In the genomic region with DNA sequence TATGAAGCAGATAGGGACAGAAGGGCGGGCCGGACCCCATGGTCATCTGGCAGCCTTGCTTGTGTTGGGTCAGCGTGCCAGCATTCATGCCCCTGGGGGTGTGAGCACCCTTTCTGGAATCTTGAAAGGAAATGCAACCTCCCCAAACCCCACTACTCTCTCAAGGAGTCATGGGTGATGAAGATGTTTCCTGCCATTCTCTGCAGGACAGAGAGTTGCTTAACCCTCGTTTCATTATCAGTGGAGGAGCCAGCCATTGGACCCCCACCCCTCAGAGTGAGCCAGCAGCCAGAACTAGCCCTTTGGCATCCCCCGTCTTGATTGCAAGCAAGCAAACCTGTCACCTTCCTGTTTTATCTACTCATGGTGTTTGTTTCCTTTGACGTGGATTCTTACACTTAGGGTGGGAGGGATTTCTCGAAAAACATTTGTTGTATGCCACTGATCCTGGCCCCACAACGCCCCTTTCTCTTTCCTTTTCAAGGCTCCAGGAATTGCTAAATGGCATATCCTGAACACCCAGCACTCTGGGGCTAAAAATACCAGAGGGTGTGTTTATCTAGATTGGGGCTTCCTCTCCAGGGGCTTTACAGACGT, we compare ENCODE assay signal across 10 cellular contexts.
A peak's percentile ranks its signal among the peaks of the same experiment; 100 is the strongest.
DNase-seq lines count a peak whose midpoint lies in the region; ATAC-seq and TF ChIP-seq lines count a peak whose summit lies in the region.
"Had no signal": no experiment of that assay in that cellular context is flagged by ENCODE, and none has a peak within 500 bp of the region (broad histone marks: within the 10 kb centered on the region; RNA-seq: fewer than 3 reads in every experiment).

No MANE protein-coding gene starts in this region.

- no peaks in the 10 kb centered on the region for H3K4me1 ChIP-seq in gastroesophageal sphincter
- peaks cover 0 to 3% (median 2%) of the 10 kb centered on the region in 3 donors for H3K4me1 ChIP-seq in skeletal muscle tissue (ENCODE audit: control insufficient read depth in 3 of 3, insufficient read depth in 3 of 3, low read length in 3 of 3)

- POLR2A ChIA-PET in activated CD4-positive, alpha-beta memory T cell treated with anti-CD3 and anti-CD28 coated beads, Interleukin-2, amount 10 ng/mL, durations not matched to agents 7 days and 5 days (lab: Charles Lee) = interaction anchor here (1.5 to 10.8 kb wide), 5 partner anchors 17 to 129 kb away, joined by 3 to 146 read pairs (median 15); no protein-coding TSS in a partner anchor

- H3K9me3 ChIP-seq in gastroesophageal sphincter (no peaks in the 10 kb centered on the region), skeletal muscle tissue (ENCODE audit: control insufficient read depth in 3 of 3, low read length in 3 of 3) (no peaks in the 10 kb centered on the region)

- H3K27ac ChIP-seq in gastroesophageal sphincter (peak overlapping the region in 1 of 4 donors; percentile 43), skeletal muscle tissue (ENCODE audit: low read depth, low read length) (peak overlapping the region; percentile 79)

- H3K36me3 Mint-ChIP-seq in IgD-negative memory B cell = no peaks in the 10 kb centered on the region
- peaks cover 6% of the 10 kb centered on the region for H3K36me3 Mint-ChIP-seq in activated CD4-positive, alpha-beta memory T cell treated with anti-CD3 and anti-CD28 coated beads, Interleukin-2, amount 10 ng/mL, durations not matched to agents 7 days and 5 days (ENCODE audit: low read depth)

- CTCF ChIA-PET in activated CD4-positive, alpha-beta memory T cell treated with anti-CD3 and anti-CD28 coated beads, Interleukin-2, amount 10 ng/mL, durations not matched to agents 7 days and 5 days (lab: Charles Lee) = no interaction called here

- no peaks in the 10 kb centered on the region for H3K27me3 Mint-ChIP-seq in IgD-negative memory B cell
- H3K27me3 Mint-ChIP-seq in activated CD4-positive, alpha-beta memory T cell treated with anti-CD3 and anti-CD28 coated beads, Interleukin-2, amount 10 ng/mL, durations not matched to agents 7 days and 5 days = no peaks in the 10 kb centered on the region

- ATAC-seq in gastroesophageal sphincter (peak; percentile 71), GM21381 (IDR thresholded peaks at IDR 0.05; ENCODE audit: unreplicated experiment) (no peak)

- no peaks in the 10 kb centered on the region for H3K36me3 ChIP-seq in gastroesophageal sphincter
- H3K36me3 ChIP-seq in skeletal muscle tissue (ENCODE audit: control insufficient read depth in 3 of 3, insufficient read depth in 3 of 3, low read length in 3 of 3) = no peaks in the 10 kb centered on the region

- TF ChIP-seq CTCF in gastroesophageal sphincter (IDR thresholded peaks at IDR 0.05) = no peak

- no peak overlapping the region for H3K4me3 ChIP-seq in gastroesophageal sphincter
- no peak overlapping the region for H3K4me3 ChIP-seq in skeletal muscle tissue (ENCODE audit: low read length in 3 of 3)
- H3K4me3 ChIP-seq: dorsolateral prefrontal cortex had no signal

- H3K9ac ChIP-seq in skeletal muscle tissue (ENCODE audit: low read depth in 1 of 3, low read length in 3 of 3) = peak overlapping the region in 1 of 3 donors; percentile 27

- no peak for TF ChIP-seq EP300 in gastroesophageal sphincter (IDR thresholded peaks at IDR 0.05)

- H3K4me3 Mint-ChIP-seq in IgD-negative memory B cell = peak overlapping the region in 2 of 4 donors; percentile 29 to 61
- peak overlapping the region; percentile 21 for H3K4me3 Mint-ChIP-seq in activated CD4-positive, alpha-beta memory T cell treated with anti-CD3 and anti-CD28 coated beads, Interleukin-2, amount 10 ng/mL, durations not matched to agents 7 days and 5 days

- H3K27ac Mint-ChIP-seq in IgD-negative memory B cell = peak overlapping the region in 2 of 3 donors; percentile 44 to 88
- H3K27ac Mint-ChIP-seq in activated CD4-positive, alpha-beta memory T cell treated with anti-CD3 and anti-CD28 coated beads, Interleukin-2, amount 10 ng/mL, durations not matched to agents 7 days and 5 days = peak overlapping the region; percentile 79

- H3K27me3 ChIP-seq in gastroesophageal sphincter (no peaks in the 10 kb centered on the region), skeletal muscle tissue (ENCODE audit: control insufficient read depth in 3 of 3, insufficient read depth in 3 of 3, low read length in 3 of 3) (no peaks in the 10 kb centered on the region)

- no peaks in the 10 kb centered on the region for H3K9me3 Mint-ChIP-seq in IgD-negative memory B cell
- no peaks in the 10 kb centered on the region for H3K9me3 Mint-ChIP-seq in activated CD4-positive, alpha-beta memory T cell treated with anti-CD3 and anti-CD28 coated beads, Interleukin-2, amount 10 ng/mL, durations not matched to agents 7 days and 5 days

- 52 to 68% methylated on average over 4 to 7 of the region's 9 CpGs for WGBS in gastroesophageal sphincter (ENCODE audit: low coverage in 1 of 2), 2 donors

- no peak for DNase-seq in activated CD4-positive, alpha-beta memory T cell treated with anti-CD3 and anti-CD28 coated beads, Interleukin-2, amount 10 ng/mL, durations not matched to agents 7 days and 5 days
- DNase-seq in NCI-H1436 (lab: John Stamatoyannopoulos, UW) = no peak
- no peak for DNase-seq in MV-4-11 (lab: John Stamatoyannopoulos, UW)
- no peak for DNase-seq in NCI-H82 (lab: John Stamatoyannopoulos, UW)
- DNase-seq: dorsolateral prefrontal cortex, NCI-H2107 had no signal

- TF ChIP-seq POLR2A in gastroesophageal sphincter (IDR thresholded peaks at IDR 0.05) = no peak

- H3K4me1 Mint-ChIP-seq in IgD-negative memory B cell = peaks cover 11 to 20% (median 16%) of the 10 kb centered on the region in 3 donors
- peaks cover 80% of the 10 kb centered on the region for H3K4me1 Mint-ChIP-seq in activated CD4-positive, alpha-beta memory T cell treated with anti-CD3 and anti-CD28 coated beads, Interleukin-2, amount 10 ng/mL, durations not matched to agents 7 days and 5 days
